1 cellular context compared by ENCODE assay signal in genomic region chr7:9507281-9507680, GRCh38.
TF ChIP-seq lines count a peak whose summit lies in the region.

No MANE protein-coding gene starts in this region.

TF ChIP-seq in GM23338, 12 proteins besides CTCF, POLR2A, EP300 and RAD21 (continued from another document):
- TF ChIP-seq, protein P1, sequence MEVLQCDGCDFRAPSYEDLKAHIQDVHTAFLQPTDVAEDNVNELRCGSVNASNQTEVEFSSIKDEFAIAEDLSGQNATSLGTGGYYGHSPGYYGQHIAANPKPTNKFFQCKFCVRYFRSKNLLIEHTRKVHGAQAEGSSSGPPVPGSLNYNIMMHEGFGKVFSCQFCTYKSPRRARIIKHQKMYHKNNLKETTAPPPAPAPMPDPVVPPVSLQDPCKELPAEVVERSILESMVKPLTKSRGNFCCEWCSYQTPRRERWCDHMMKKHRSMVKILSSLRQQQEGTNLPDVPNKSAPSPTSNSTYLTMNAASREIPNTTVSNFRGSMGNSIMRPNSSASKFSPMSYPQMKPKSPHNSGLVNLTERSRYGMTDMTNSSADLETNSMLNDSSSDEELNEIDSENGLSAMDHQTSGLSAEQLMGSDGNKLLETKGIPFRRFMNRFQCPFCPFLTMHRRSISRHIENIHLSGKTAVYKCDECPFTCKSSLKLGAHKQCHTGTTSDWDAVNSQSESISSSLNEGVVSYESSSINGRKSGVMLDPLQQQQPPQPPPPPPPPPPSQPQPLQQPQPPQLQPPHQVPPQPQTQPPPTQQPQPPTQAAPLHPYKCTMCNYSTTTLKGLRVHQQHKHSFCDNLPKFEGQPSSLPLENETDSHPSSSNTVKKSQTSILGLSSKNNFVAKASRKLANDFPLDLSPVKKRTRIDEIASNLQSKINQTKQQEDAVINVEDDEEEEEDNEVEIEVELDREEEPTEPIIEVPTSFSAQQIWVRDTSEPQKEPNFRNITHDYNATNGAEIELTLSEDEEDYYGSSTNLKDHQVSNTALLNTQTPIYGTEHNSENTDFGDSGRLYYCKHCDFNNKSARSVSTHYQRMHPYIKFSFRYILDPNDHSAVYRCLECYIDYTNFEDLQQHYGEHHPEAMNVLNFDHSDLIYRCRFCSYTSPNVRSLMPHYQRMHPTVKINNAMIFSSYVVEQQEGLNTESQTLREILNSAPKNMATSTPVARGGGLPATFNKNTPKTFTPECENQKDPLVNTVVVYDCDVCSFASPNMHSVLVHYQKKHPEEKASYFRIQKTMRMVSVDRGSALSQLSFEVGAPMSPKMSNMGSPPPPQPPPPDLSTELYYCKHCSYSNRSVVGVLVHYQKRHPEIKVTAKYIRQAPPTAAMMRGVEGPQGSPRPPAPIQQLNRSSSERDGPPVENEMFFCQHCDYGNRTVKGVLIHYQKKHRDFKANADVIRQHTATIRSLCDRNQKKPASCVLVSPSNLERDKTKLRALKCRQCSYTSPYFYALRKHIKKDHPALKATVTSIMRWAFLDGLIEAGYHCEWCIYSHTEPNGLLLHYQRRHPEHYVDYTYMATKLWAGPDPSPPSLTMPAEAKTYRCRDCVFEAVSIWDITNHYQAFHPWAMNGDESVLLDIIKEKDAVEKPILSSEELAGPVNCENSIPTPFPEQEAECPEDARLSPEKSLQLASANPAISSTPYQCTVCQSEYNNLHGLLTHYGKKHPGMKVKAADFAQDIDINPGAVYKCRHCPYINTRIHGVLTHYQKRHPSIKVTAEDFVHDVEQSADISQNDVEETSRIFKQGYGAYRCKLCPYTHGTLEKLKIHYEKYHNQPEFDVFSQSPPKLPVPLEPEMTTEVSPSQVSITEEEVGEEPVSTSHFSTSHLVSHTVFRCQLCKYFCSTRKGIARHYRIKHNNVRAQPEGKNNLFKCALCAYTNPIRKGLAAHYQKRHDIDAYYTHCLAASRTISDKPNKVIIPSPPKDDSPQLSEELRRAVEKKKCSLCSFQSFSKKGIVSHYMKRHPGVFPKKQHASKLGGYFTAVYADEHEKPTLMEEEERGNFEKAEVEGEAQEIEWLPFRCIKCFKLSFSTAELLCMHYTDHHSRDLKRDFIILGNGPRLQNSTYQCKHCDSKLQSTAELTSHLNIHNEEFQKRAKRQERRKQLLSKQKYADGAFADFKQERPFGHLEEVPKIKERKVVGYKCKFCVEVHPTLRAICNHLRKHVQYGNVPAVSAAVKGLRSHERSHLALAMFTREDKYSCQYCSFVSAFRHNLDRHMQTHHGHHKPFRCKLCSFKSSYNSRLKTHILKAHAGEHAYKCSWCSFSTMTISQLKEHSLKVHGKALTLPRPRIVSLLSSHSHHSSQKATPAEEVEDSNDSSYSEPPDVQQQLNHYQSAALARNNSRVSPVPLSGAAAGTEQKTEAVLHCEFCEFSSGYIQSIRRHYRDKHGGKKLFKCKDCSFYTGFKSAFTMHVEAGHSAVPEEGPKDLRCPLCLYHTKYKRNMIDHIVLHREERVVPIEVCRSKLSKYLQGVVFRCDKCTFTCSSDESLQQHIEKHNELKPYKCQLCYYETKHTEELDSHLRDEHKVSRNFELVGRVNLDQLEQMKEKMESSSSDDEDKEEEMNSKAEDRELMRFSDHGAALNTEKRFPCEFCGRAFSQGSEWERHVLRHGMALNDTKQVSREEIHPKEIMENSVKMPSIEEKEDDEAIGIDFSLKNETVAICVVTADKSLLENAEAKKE (CRISPR knock-in tag; IDR thresholded peaks at IDR 0.05), result no peak
- TF ChIP-seq STAT1 (IDR thresholded peaks at IDR 0.05; ENCODE audit: unreplicated experiment) (no peak), POLR2AphosphoS5 (IDR thresholded peaks at IDR 0.05; ENCODE audit: low read depth) (no peak), ZNF331 (CRISPR knock-in tag; IDR thresholded peaks at IDR 0.05; ENCODE audit: low read depth) (no peak), EZH2 (IDR thresholded peaks at IDR 0.05; ENCODE audit: low read depth, unreplicated experiment) (no peak), EZH2phosphoT487 (IDR thresholded peaks at IDR 0.05; ENCODE audit: unreplicated experiment) (no peak), CREB1 (CRISPR knock-in tag; IDR thresholded peaks at IDR 0.05; ENCODE audit: low read depth) (no peak), NANOG (IDR thresholded peaks at IDR 0.05; ENCODE audit: borderline replicate concordance) (no peak)
- TF ChIP-seq, protein P2, sequence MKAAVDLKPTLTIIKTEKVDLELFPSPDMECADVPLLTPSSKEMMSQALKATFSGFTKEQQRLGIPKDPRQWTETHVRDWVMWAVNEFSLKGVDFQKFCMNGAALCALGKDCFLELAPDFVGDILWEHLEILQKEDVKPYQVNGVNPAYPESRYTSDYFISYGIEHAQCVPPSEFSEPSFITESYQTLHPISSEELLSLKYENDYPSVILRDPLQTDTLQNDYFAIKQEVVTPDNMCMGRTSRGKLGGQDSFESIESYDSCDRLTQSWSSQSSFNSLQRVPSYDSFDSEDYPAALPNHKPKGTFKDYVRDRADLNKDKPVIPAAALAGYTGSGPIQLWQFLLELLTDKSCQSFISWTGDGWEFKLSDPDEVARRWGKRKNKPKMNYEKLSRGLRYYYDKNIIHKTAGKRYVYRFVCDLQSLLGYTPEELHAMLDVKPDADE (IDR thresholded peaks at IDR 0.05), result no peak
